25 cellular contexts compared by ENCODE assay signal in the genomic region with DNA sequence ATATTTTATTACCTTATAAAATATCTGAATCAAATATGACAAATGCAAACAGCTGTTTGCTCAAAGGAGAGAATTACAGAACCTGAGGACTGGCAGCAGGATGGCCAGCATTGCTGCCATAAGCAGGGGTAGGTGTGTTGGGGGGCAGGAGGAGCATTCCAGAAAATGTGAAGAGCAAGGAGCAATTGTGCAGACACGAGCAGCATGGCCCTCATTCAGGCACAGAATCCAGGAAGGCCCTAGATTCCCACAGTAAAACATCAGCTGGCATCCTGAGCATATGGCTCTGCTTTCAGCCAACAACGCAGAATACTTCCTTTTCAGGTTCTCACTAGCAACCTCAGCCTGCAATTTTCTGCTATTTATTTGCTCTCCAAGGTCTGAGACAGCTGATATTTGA.
A peak's percentile ranks its signal among the peaks of the same experiment; 100 is the strongest.
DNase-seq lines count a peak whose midpoint lies in the region; ATAC-seq, FAIRE-seq and TF ChIP-seq lines count a peak whose summit lies in the region.
"Had no signal": no experiment of that assay in that cellular context is flagged by ENCODE, and none has a peak within 500 bp of the region (broad histone marks: within the 10 kb centered on the region; RNA-seq: fewer than 3 reads in every experiment).

No MANE protein-coding gene starts in this region.

- peaks cover 2 to 7% (median 5%) of the 10 kb centered on the region in 5 donors for H3K27me3 Mint-ChIP-seq in naive thymus-derived CD8-positive, alpha-beta T cell

- no peaks in the 10 kb centered on the region for H3K4me1 Mint-ChIP-seq in naive thymus-derived CD8-positive, alpha-beta T cell
- H3K4me1 Mint-ChIP-seq: CD8-positive, alpha-beta memory T cell; T-cell had no signal

- no peaks in the 10 kb centered on the region for H3K36me3 Mint-ChIP-seq in naive thymus-derived CD8-positive, alpha-beta T cell
- H3K36me3 Mint-ChIP-seq: CD8-positive, alpha-beta memory T cell; T-cell had no signal

- DNase-seq in NCI-H2107 treated with DMSO at 0.1 percent for 48 hours (lab: John Stamatoyannopoulos, UW; ENCODE audit: unreplicated experiment): peak; percentile 41
- no peak for DNase-seq in NCI-H2107 (lab: John Stamatoyannopoulos, UW)
- peak; percentile 16 for DNase-seq in NCI-H2029 treated with DMSO at 0.1 percent for 48 hours (lab: John Stamatoyannopoulos, UW)
- DNase-seq in cerebellar cortex (ENCODE audit: low spot score): peak; percentile 8
- peak; percentile 21 for DNase-seq in retina
- no peak for DNase-seq in naive thymus-derived CD8-positive, alpha-beta T cell
- no peak for DNase-seq in GM12892 (ENCODE audit: insufficient read length)
- no peak for DNase-seq in activated CD8-positive, alpha-beta memory T cell treated with anti-CD3 and anti-CD28 coated beads, Interleukin-2, amount 50 U/mL, for 48 hours
- DNase-seq: Calu3; CD8-positive, alpha-beta memory T cell; DMS79 treated with DMSO at 0.1 percent for 48 hours; GM23248; KG1; NCI-H1092; NCI-H1694; NCI-H2171; NCI-H446 treated with DMSO at 0.1 percent for 48 hours; SIG-M5; T-cell had no signal

- POLR2A ChIA-PET in naive thymus-derived CD8-positive, alpha-beta T cell (lab: Charles Lee): no interaction called here

- FAIRE-seq in GM12892 (lab: Jason Lieb, UNC): no peak
- FAIRE-seq: A204.1, GM12878, HTR-8/SVneo had no signal

- H3K9me3 Mint-ChIP-seq in naive thymus-derived CD8-positive, alpha-beta T cell: no peaks in the 10 kb centered on the region
- H3K9me3 Mint-ChIP-seq: T-cell; T-helper 2 cell treated with Interferon-gamma antibody and Interleukin-4, amounts not matched to agents 5 μg/mL and 100 μg/mL, for 36 hours had no signal

- TF ChIP-seq POLR2A in GM12892 (IDR thresholded peaks at IDR 0.05; ENCODE audit: low read depth, low read length): no peak

- H3K27ac Mint-ChIP-seq in naive thymus-derived CD8-positive, alpha-beta T cell: no peak overlapping the region
- H3K27ac Mint-ChIP-seq: CD8-positive, alpha-beta memory T cell; T-cell; T-helper 2 cell treated with Interferon-gamma antibody and Interleukin-4, amounts not matched to agents 5 μg/mL and 100 μg/mL, for 36 hours had no signal

- no peak overlapping the region for H3K4me3 Mint-ChIP-seq in naive thymus-derived CD8-positive, alpha-beta T cell
- H3K4me3 Mint-ChIP-seq: CD8-positive, alpha-beta memory T cell; T-cell; T-helper 2 cell treated with Interferon-gamma antibody and Interleukin-4, amounts not matched to agents 5 μg/mL and 100 μg/mL, for 36 hours had no signal

- no peak for ATAC-seq in naive thymus-derived CD8-positive, alpha-beta T cell
- ATAC-seq: GM12878, Panc1, SK-N-SH treated with all-trans-retinoic acid at 6 μM for 48 hours, T-cell had no signal

Comparison
In these comparisons a context has a peak if more than half of its experiments do, and no peak if none do; other contexts are left out.
1. DNase-seq: peak in NCI-H2107 treated with DMSO at 0.1 percent for 48 hours (single experiment), NCI-H2029 treated with DMSO at 0.1 percent for 48 hours (single experiment), cerebellar cortex (single experiment) and retina (single experiment); none in NCI-H2107 (single experiment), naive thymus-derived CD8-positive, alpha-beta T cell (0 of 10), GM12892 (single experiment) and activated CD8-positive, alpha-beta memory T cell treated with anti-CD3 and anti-CD28 coated beads, Interleukin-2, amount 50 U/mL, for 48 hours (single experiment).